2 cellular contexts compared by ENCODE assay signal in the genomic region with DNA sequence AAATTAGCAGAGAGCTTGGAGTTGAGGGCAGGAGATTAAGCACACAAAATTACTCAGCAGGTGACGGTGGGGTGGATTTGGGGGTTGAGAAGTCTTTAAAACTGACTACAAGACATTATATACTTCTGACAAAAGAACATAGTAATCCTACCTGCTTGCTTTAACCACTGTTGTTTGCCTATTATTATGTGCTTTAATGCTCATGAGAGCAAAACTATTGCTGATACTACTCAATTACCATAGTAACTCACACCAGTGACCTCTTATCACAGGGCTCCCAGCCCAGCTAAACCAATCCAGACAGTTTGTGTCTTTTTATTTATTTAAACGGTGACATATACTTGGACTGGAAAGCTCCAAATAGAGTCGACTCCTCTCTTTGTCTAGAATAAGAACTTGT.
TF ChIP-seq lines count a peak whose summit lies in the region.

No MANE protein-coding gene starts in this region.

TF ChIP-seq in HEK293, 187 proteins besides CTCF, POLR2A, EP300 and RAD21 (continued from another document):
- TF ChIP-seq, protein P1, sequence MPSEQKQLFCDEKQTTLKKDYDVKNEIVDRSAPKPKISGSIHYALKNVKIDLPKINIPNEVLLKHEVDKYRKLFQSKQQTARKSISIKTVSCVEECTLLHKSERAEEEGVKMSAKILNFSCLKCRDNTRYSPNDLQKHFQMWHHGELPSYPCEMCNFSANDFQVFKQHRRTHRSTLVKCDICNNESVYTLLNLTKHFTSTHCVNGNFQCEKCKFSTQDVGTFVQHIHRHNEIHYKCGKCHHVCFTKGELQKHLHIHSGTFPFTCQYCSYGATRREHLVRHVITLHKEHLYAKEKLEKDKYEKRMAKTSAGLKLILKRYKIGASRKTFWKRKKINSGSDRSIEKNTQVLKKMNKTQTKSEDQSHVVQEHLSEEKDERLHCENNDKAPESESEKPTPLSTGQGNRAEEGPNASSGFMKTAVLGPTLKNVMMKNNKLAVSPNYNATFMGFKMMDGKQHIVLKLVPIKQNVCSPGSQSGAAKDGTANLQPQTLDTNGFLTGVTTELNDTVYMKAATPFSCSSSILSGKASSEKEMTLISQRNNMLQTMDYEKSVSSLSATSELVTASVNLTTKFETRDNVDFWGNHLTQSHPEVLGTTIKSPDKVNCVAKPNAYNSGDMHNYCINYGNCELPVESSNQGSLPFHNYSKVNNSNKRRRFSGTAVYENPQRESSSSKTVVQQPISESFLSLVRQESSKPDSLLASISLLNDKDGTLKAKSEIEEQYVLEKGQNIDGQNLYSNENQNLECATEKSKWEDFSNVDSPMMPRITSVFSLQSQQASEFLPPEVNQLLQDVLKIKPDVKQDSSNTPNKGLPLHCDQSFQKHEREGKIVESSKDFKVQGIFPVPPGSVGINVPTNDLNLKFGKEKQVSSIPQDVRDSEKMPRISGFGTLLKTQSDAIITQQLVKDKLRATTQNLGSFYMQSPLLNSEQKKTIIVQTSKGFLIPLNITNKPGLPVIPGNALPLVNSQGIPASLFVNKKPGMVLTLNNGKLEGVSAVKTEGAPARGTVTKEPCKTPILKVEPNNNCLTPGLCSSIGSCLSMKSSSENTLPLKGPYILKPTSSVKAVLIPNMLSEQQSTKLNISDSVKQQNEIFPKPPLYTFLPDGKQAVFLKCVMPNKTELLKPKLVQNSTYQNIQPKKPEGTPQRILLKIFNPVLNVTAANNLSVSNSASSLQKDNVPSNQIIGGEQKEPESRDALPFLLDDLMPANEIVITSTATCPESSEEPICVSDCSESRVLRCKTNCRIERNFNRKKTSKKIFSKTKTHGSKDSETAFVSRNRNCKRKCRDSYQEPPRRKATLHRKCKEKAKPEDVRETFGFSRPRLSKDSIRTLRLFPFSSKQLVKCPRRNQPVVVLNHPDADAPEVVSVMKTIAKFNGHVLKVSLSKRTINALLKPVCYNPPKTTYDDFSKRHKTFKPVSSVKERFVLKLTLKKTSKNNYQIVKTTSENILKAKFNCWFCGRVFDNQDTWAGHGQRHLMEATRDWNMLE (tag by site-specific recombination; conservative IDR thresholded peaks at IDR 0.05; ENCODE audit: low read depth): no peak

TF ChIP-seq in WTC11, 78 proteins besides CTCF, POLR2A, EP300 and RAD21 (continued from another document):
- no peak for TF ChIP-seq JUN (CRISPR knock-in tag; IDR thresholded peaks at IDR 0.05)
- no peak for TF ChIP-seq FOXJ3 (CRISPR knock-in tag; IDR thresholded peaks at IDR 0.05; ENCODE audit: borderline replicate concordance)
- TF ChIP-seq, protein P2, sequence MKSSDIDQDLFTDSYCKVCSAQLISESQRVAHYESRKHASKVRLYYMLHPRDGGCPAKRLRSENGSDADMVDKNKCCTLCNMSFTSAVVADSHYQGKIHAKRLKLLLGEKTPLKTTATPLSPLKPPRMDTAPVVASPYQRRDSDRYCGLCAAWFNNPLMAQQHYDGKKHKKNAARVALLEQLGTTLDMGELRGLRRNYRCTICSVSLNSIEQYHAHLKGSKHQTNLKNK (CRISPR knock-in tag; IDR thresholded peaks at IDR 0.05): no peak
- TF ChIP-seq ZNF532 (CRISPR knock-in tag; IDR thresholded peaks at IDR 0.05; ENCODE audit: borderline replicate concordance): no peak
- TF ChIP-seq JAZF1 (CRISPR knock-in tag; IDR thresholded peaks at IDR 0.05): no peak
- no peak for TF ChIP-seq ESRRA (CRISPR knock-in tag; IDR thresholded peaks at IDR 0.05; ENCODE audit: borderline replicate concordance)
- no peak for TF ChIP-seq CREB1 (CRISPR knock-in tag; IDR thresholded peaks at IDR 0.05)
- TF ChIP-seq NR2C2 (CRISPR knock-in tag; IDR thresholded peaks at IDR 0.05): no peak
- no peak for TF ChIP-seq KAT7 (CRISPR knock-in tag; IDR thresholded peaks at IDR 0.05; ENCODE audit: borderline replicate concordance)
- no peak for TF ChIP-seq HMGXB4 (CRISPR knock-in tag; IDR thresholded peaks at IDR 0.05)
